ENCODE assay signal across 25 cellular contexts in genomic region chr5:143258559-143259253, GRCh38.
DNase-seq lines count a peak whose midpoint lies in the region; ATAC-seq, FAIRE-seq and TF ChIP-seq lines count a peak whose summit lies in the region.
"Had no signal": no experiment of that assay in that cellular context is flagged by ENCODE, and none has a peak within 500 bp of the region (broad histone marks: within the 10 kb centered on the region; RNA-seq: fewer than 3 reads in every experiment).

No MANE protein-coding gene starts in this region.

- no peaks in the 10 kb centered on the region for H3K9me3 ChIP-seq in breast epithelium
- H3K9me3 ChIP-seq: heart right ventricle, thoracic aorta had no signal

- DNase-seq in GM23338 (ENCODE audit: low spot score) (no peak), RCC 7860 (ENCODE audit: low spot score) (peak; percentile 64), epithelial cell of prostate (ENCODE audit: low read depth, low spot score) (no peak), renal cortical epithelial cell (ENCODE audit: low read depth) (peak; percentile 65), breast epithelium (ENCODE audit: low spot score in 2 of 2) (no peak)
- DNase-seq: activated CD4-positive, alpha-beta memory T cell treated with anti-CD3 and anti-CD28 coated beads for 36 hours; activated naive CD4-positive, alpha-beta T cell treated with anti-CD3 and anti-CD28 coated beads for 36 hours; activated T-cell treated with anti-CD3 and anti-CD28 coated beads, Interleukin-2, amount 50 U/mL, for 24 hours; anterior cingulate cortex; COR-L47; effector memory CD4-positive, alpha-beta T cell; GDM1; heart right ventricle; naive B cell; NCI-H1092 treated with DMSO at 0.1 percent for 48 hours; NCI-H2081 treated with DMSO at 0.1 percent for 48 hours; NCI-H510A; right cardiac atrium; Right ventricle myocardium superior; T-helper 1 cell had no signal

- TF ChIP-seq CTCF in GM23338 (conservative IDR thresholded peaks at IDR 0.05; ENCODE audit: low read depth in 2 of 2) (no peak), breast epithelium (IDR thresholded peaks at IDR 0.05) (no peak)

- FAIRE-seq in RCC 7860 (lab: Jason Lieb, UNC) = no peak

- H3K79me2 ChIP-seq in GM23338 (replicated peaks; ENCODE audit: insufficient read depth) = no peaks in the 10 kb centered on the region

- H2AFZ ChIP-seq in GM23338 = 0 out of 2 replicates have a peak overlapping the region, but pooled peaks have one; percentile 43

- ATAC-seq in GM23338 (no peak), HG03095 (IDR thresholded peaks at IDR 0.05; ENCODE audit: unreplicated experiment) (no peak), HG02852 (IDR thresholded peaks at IDR 0.05; ENCODE audit: unreplicated experiment) (no peak)
- ATAC-seq: heart right ventricle, right cardiac atrium had no signal

- peaks cover 2% of the 10 kb centered on the region; the same call in 1 of the 3 replicates for H3K4me1 Mint-ChIP-seq in GM23338
- H3K4me1 Mint-ChIP-seq: naive B cell had no signal

- no peak overlapping the region for H3K4me3 Mint-ChIP-seq in GM23338
- H3K4me3 Mint-ChIP-seq: activated CD4-positive, alpha-beta memory T cell treated with anti-CD3 and anti-CD28 coated beads for 36 hours; activated naive CD4-positive, alpha-beta T cell treated with anti-CD3 and anti-CD28 coated beads for 36 hours; activated T-cell treated with anti-CD3 and anti-CD28 coated beads, Interleukin-2, amount 50 U/mL, for 24 hours; naive B cell had no signal

- peaks cover 1% of the 10 kb centered on the region for H3K27me3 Mint-ChIP-seq in GM23338 (ENCODE audit: insufficient read depth, low read depth, poor library complexity)
- H3K27me3 Mint-ChIP-seq: activated CD4-positive, alpha-beta memory T cell treated with anti-CD3 and anti-CD28 coated beads for 36 hours; activated T-cell treated with anti-CD3 and anti-CD28 coated beads, Interleukin-2, amount 50 U/mL, for 24 hours; naive B cell had no signal

- no peaks in the 10 kb centered on the region for H3K9me3 Mint-ChIP-seq in GM23338
- H3K9me3 Mint-ChIP-seq: activated CD4-positive, alpha-beta memory T cell treated with anti-CD3 and anti-CD28 coated beads for 36 hours; activated naive CD4-positive, alpha-beta T cell treated with anti-CD3 and anti-CD28 coated beads for 36 hours; activated T-cell treated with anti-CD3 and anti-CD28 coated beads, Interleukin-2, amount 50 U/mL, for 24 hours; naive B cell had no signal

- no peaks in the 10 kb centered on the region; the same call in 1 of the 2 replicates for H4K20me1 ChIP-seq in GM23338 (replicated peaks; ENCODE audit: insufficient read depth)

- no peaks in the 10 kb centered on the region for H3K27me3 ChIP-seq in GM23338 (ENCODE audit: insufficient read depth)
- no peaks in the 10 kb centered on the region for H3K27me3 ChIP-seq in breast epithelium
- H3K27me3 ChIP-seq: heart right ventricle had no signal

- H3K9me2 ChIP-seq in GM23338 (ENCODE audit: insufficient read depth) = 0 out of 2 replicates have a peak, but pooled peaks cover 3% of the 10 kb centered on the region

- no peak overlapping the region for H3K27ac ChIP-seq in GM23338 (ENCODE audit: low read depth)
- H3K27ac ChIP-seq in epithelial cell of prostate = peak overlapping the region; percentile 9
- H3K27ac ChIP-seq in breast epithelium = no peak overlapping the region
- H3K27ac ChIP-seq: heart right ventricle, KMS-11, thoracic aorta had no signal

- no peak overlapping the region for H3K4me3 ChIP-seq in GM23338
- no peak overlapping the region for H3K4me3 ChIP-seq in breast epithelium
- H3K4me3 ChIP-seq: heart right ventricle, lung, thoracic aorta had no signal

- H3K36me3 ChIP-seq in GM23338 (ENCODE audit: insufficient read depth) = no peaks in the 10 kb centered on the region
- no peaks in the 10 kb centered on the region for H3K36me3 ChIP-seq in breast epithelium
- H3K36me3 ChIP-seq: heart right ventricle, thoracic aorta had no signal

- no peaks in the 10 kb centered on the region for H3K36me3 Mint-ChIP-seq in GM23338 (ENCODE audit: low read depth)
- H3K36me3 Mint-ChIP-seq: activated CD4-positive, alpha-beta memory T cell treated with anti-CD3 and anti-CD28 coated beads for 36 hours; naive B cell had no signal

- H3K4me1 ChIP-seq in GM23338 (ENCODE audit: insufficient read depth) (no peaks in the 10 kb centered on the region), breast epithelium (no peaks in the 10 kb centered on the region)

- no peak for TF ChIP-seq POLR2A in breast epithelium (IDR thresholded peaks at IDR 0.05)

- intact Hi-C loops in breast epithelium (cut with DNase I; ENCODE audit: low total_unique reads) = no loop called here

- no peak overlapping the region for H3K4me2 ChIP-seq in GM23338
- H3K4me2 ChIP-seq: KMS-11 had no signal

- H3F3A ChIP-seq in GM23338 (replicated peaks; ENCODE audit: low read depth) = no peaks in the 10 kb centered on the region

- no peak overlapping the region for H3K27ac Mint-ChIP-seq in GM23338
- H3K27ac Mint-ChIP-seq: activated CD4-positive, alpha-beta memory T cell treated with anti-CD3 and anti-CD28 coated beads for 36 hours; activated naive CD4-positive, alpha-beta T cell treated with anti-CD3 and anti-CD28 coated beads for 36 hours; activated T-cell treated with anti-CD3 and anti-CD28 coated beads, Interleukin-2, amount 50 U/mL, for 24 hours had no signal

TF ChIP-seq in GM23338, 12 proteins besides CTCF, POLR2A, EP300 and RAD21 (continues in another document):
- TF ChIP-seq, protein P1, sequence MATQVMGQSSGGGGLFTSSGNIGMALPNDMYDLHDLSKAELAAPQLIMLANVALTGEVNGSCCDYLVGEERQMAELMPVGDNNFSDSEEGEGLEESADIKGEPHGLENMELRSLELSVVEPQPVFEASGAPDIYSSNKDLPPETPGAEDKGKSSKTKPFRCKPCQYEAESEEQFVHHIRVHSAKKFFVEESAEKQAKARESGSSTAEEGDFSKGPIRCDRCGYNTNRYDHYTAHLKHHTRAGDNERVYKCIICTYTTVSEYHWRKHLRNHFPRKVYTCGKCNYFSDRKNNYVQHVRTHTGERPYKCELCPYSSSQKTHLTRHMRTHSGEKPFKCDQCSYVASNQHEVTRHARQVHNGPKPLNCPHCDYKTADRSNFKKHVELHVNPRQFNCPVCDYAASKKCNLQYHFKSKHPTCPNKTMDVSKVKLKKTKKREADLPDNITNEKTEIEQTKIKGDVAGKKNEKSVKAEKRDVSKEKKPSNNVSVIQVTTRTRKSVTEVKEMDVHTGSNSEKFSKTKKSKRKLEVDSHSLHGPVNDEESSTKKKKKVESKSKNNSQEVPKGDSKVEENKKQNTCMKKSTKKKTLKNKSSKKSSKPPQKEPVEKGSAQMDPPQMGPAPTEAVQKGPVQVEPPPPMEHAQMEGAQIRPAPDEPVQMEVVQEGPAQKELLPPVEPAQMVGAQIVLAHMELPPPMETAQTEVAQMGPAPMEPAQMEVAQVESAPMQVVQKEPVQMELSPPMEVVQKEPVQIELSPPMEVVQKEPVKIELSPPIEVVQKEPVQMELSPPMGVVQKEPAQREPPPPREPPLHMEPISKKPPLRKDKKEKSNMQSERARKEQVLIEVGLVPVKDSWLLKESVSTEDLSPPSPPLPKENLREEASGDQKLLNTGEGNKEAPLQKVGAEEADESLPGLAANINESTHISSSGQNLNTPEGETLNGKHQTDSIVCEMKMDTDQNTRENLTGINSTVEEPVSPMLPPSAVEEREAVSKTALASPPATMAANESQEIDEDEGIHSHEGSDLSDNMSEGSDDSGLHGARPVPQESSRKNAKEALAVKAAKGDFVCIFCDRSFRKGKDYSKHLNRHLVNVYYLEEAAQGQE (IDR thresholded peaks at IDR 0.05; ENCODE audit: unreplicated experiment) = no peak
- TF ChIP-seq POLR2AphosphoS5 (IDR thresholded peaks at IDR 0.05; ENCODE audit: low read depth) = no peak

Comparison
In these comparisons a context has a peak if more than half of its experiments do, and no peak if none do; other contexts are left out.
1. DNase-seq: peak in RCC 7860 (single experiment) and renal cortical epithelial cell (single experiment); none in GM23338 (single experiment), epithelial cell of prostate (single experiment) and breast epithelium (0 of 2).